9 cellular contexts compared by ENCODE assay signal in the genomic region with DNA sequence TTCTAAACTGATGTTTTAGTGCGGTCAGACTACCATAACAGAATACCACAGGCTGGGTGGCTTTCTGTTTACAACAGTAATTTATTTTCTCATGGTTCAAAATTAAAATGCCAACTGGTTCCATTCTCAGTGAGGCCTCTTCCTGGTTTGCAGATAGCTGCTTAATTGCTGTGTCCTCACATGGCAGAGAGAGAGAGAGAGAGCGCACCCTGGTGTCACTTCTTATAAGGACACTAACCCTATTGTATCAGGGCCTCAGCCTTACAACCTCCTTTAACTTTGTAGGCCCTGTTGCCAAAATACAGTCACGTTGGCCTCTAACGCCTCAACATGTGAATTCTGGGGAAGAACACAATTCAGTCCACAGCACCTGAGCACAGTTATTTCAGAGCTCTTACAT. TPM values are rescaled to one million over a fixed set of nuclear protein-coding genes. Genes with fewer than 3 reads are reported as not detected.
DNase-seq lines count a peak whose midpoint lies in the region; ATAC-seq and TF ChIP-seq lines count a peak whose summit lies in the region.
"Had no signal": no experiment of that assay in that cellular context is flagged by ENCODE, and none has a peak within 500 bp of the region (broad histone marks: within the 10 kb centered on the region; RNA-seq: fewer than 3 reads in every experiment).

No MANE protein-coding gene starts in this region.

- peaks cover 4% of the 10 kb centered on the region; the same call in 1 of the 2 replicates for H3K36me3 ChIP-seq in OCI-LY7 (ENCODE audit: insufficient read depth, low read length)

- H3K79me2 ChIP-seq in OCI-LY7 (ENCODE audit: insufficient read depth, low read depth, low read length) = no peaks in the 10 kb centered on the region

- ATAC-seq in GM18907 (IDR thresholded peaks at IDR 0.05; ENCODE audit: unreplicated experiment) (peak; percentile 80), HG03354 (IDR thresholded peaks at IDR 0.05; ENCODE audit: poor library complexity, severe bottlenecking, unreplicated experiment) (peak; percentile 87), T-cell (replicated peaks in 1 of 4) (no peak)

- H3K36me3 Mint-ChIP-seq in T-cell = no peaks in the 10 kb centered on the region

- peak overlapping the region; percentile 27 for H3K4me2 ChIP-seq in OCI-LY7 (ENCODE audit: low read length)

- intact Hi-C loops in OCI-LY7 (cut with micrococcal nuclease; ENCODE audit: unreplicated experiment) = loop anchor here (1.0 kb wide), 2 partner anchors 39 to 57 kb away; no protein-coding TSS in a partner anchor

- H3K4me3 Mint-ChIP-seq in T-cell = no peak overlapping the region

- no peaks in the 10 kb centered on the region for H3K9me2 ChIP-seq in OCI-LY7 (ENCODE audit: insufficient read depth, low read length)

- peaks cover 0 to under 1% of the 10 kb centered on the region in 2 donors for H3K27me3 Mint-ChIP-seq in T-cell

- no peak overlapping the region for H3K27ac Mint-ChIP-seq in T-cell

- peaks cover 18% of the 10 kb centered on the region for H3K4me1 ChIP-seq in OCI-LY7 (ENCODE audit: insufficient read depth, low read length, poor library complexity, severe bottlenecking)

- no peak overlapping the region for H3K4me3 ChIP-seq in OCI-LY7 (ENCODE audit: low read depth, low read length, poor library complexity, severe bottlenecking)
- no peak overlapping the region for H3K4me3 ChIP-seq in foreskin fibroblast (ENCODE audit: low read depth in 1 of 2, low read length in 2 of 2)

- POLR2A ChIA-PET in OCI-LY7 (lab: Charles Lee) (interaction anchor here (0.5 to 3.5 kb wide), 20 partner anchors 9 to 687 kb away, joined by 3 to 21 read pairs (median 6); no protein-coding TSS in a partner anchor), T-cell (lab: Charles Lee) (no interaction called here)

- H3K4me1 Mint-ChIP-seq in T-cell = no peaks in the 10 kb centered on the region

- DNase-seq in D341Med (ENCODE audit: low spot score) (peak; percentile 56), OCI-LY7 (ENCODE audit: low spot score) (peak; percentile 92), foreskin fibroblast (peak; percentile 6 to 26), amygdala (lab: John Stamatoyannopoulos, UW) (no peak), T-cell (no peak), KG1 (lab: John Stamatoyannopoulos, UW) (no peak)

- no peaks in the 10 kb centered on the region for H4K20me1 ChIP-seq in OCI-LY7 (ENCODE audit: insufficient read depth, low read length)

- CTCF ChIA-PET in OCI-LY7 (lab: Charles Lee; ENCODE audit: unreplicated experiment) = interaction anchor here (0.5 to 1.3 kb wide), 9 partner anchors 16 to 122 kb away, joined by 3 to 8 read pairs (median 4); no protein-coding TSS in a partner anchor
- CTCF ChIA-PET in T-cell (lab: Charles Lee) = no interaction called here

- peaks cover 0 to 10% (median 0%) of the 10 kb centered on the region in 3 donors for H3K9me3 Mint-ChIP-seq in T-cell

- H2AFZ ChIP-seq in OCI-LY7 (ENCODE audit: low read length) = peak overlapping the region; percentile 99

- H3K27ac ChIP-seq in OCI-LY7 (ENCODE audit: low read depth, low read length, poor library complexity, severe bottlenecking) = peak overlapping the region; percentile 45

- TF ChIP-seq CTCF in OCI-LY7 (conservative IDR thresholded peaks at IDR 0.05; ENCODE audit: low read length) = peak; percentile 94
- peak; percentile 36 for TF ChIP-seq CTCF in foreskin fibroblast (IDR thresholded peaks at IDR 0.05; ENCODE audit: low read depth, low read length)

- H3K9me3 ChIP-seq in OCI-LY7 (ENCODE audit: low read length) = peaks cover 8% of the 10 kb centered on the region; the same call in 1 of the 2 replicates

- no TSS peak for BruUV-seq in OCI-LY7 (replicated peaks; lab: Mats Ljungman, UMichigan)

RNA-seq across cellular contexts. Expression of a gene that starts 37.5 kb away (rescaled TPM):
- total RNA-seq in OCI-LY7 (2014; rRNA removed; shearing (Covaris generic)) = 113 and 195 TPM in 2 replicates
- total RNA-seq in OCI-LY7 (2022) = 178 and 217 TPM in 2 replicates
- total RNA-seq in T-cell = under 1 TPM in 1 of 5 donors, not detected in 4; 0.12 TPM
- total RNA-seq: pulmonary artery endothelial cell had no signal

Comparison
In these comparisons a context has a peak if more than half of its experiments do, and no peak if none do; other contexts are left out.
1. DNase-seq: peak in D341Med (single experiment), OCI-LY7 (single experiment) and foreskin fibroblast (2 of 2); none in amygdala (0 of 56), T-cell (0 of 34) and KG1 (single experiment).
2. ATAC-seq: peak in GM18907 (single experiment) and HG03354 (single experiment); none in T-cell (0 of 4).
3. RNA of a gene that starts 37.5 kb away (total RNA-seq): 113 to 217 TPM in OCI-LY7; 0.12 TPM in T-cell; every median in the first group is over 100 times any median in the second.